Comparison of ENCODE assay signal across 11 cellular contexts in the genomic region with DNA sequence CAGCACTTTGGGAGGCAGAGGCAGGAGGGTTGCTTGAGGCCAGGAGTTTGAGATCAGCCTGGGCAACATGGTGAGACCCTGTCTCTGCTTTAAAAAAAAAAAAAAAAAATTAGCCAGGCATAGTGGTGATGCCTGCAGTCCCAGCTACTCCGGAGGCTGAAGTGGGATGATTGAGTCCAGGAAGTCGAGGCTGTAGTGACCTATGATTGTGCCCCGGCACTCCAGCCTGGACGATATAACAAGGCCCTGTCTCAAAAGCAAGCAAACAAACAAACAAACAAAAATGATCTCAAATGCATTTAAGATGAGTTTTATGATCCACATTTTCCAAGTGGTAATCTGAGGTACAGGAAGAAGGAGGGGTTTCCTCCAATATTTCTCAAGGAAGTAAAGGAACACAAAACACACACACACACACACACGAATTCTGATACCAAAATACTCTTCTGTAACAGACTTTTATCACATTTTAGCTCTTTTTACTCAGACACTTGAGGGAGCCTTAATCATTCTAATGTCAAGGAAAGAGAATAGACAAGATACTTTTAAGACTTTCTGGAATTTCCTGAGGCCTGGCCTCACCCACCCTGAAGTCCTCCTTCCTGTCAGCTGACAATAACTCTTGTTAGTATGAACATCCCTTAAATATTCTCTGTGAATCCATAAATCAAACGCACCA. TPM values are rescaled to one million over a fixed set of nuclear protein-coding genes. Genes with fewer than 3 reads are reported as not detected.
DNase-seq lines count a peak whose midpoint lies in the region; ATAC-seq, FAIRE-seq and TF ChIP-seq lines count a peak whose summit lies in the region.
"Had no signal": no experiment of that assay in that cellular context is flagged by ENCODE, and none has a peak within 500 bp of the region (broad histone marks: within the 10 kb centered on the region; RNA-seq: fewer than 3 reads in every experiment).

No MANE protein-coding gene starts in this region.

- H3K9ac ChIP-seq in skeletal muscle satellite cell (ENCODE audit: low read depth, low read length): peak overlapping the region; percentile 67

- no peaks in the 10 kb centered on the region for H3K9me3 Mint-ChIP-seq in activated CD4-positive, alpha-beta memory T cell treated with anti-CD3 and anti-CD28 coated beads, Interleukin-2, amount 10 ng/mL, durations not matched to agents 7 days and 5 days

- peaks cover 30% of the 10 kb centered on the region for H3K36me3 Mint-ChIP-seq in activated CD4-positive, alpha-beta memory T cell treated with anti-CD3 and anti-CD28 coated beads, Interleukin-2, amount 10 ng/mL, durations not matched to agents 7 days and 5 days (ENCODE audit: low read depth)

- H3K27ac ChIP-seq in gastroesophageal sphincter: peak overlapping the region in 3 of 4 donors; percentile 40 to 51 (median 40)

- H3K4me3 ChIP-seq in gastroesophageal sphincter (no peak overlapping the region), skeletal muscle satellite cell (ENCODE audit: low read length) (no peak overlapping the region)

- CTCF ChIA-PET in activated CD4-positive, alpha-beta memory T cell treated with anti-CD3 and anti-CD28 coated beads, Interleukin-2, amount 10 ng/mL, durations not matched to agents 7 days and 5 days (lab: Charles Lee): interaction anchor here (0.5 to 2.5 kb wide), 9 partner anchors 10 to 1120 kb away, joined by 3 to 17 read pairs (median 5); a partner anchor contains a TSS

- TF ChIP-seq CTCF in gastroesophageal sphincter (IDR thresholded peaks at IDR 0.05): no peak

- peak; percentile 65 for DNase-seq in HCEC 1CT
- no peak for DNase-seq in activated CD4-positive, alpha-beta memory T cell treated with anti-CD3 and anti-CD28 coated beads, Interleukin-2, amount 10 ng/mL, durations not matched to agents 7 days and 5 days
- no peak for DNase-seq in RCC 7860 (ENCODE audit: low spot score)
- no peak for DNase-seq in NCI-H146 treated with DMSO at 0.1 percent for 48 hours (lab: John Stamatoyannopoulos, UW; ENCODE audit: unreplicated experiment)
- DNase-seq: activated B cell treated with CpG ODN at 0.5 μM for 24 hours, NCI-H1092 treated with DMSO at 0.1 percent for 48 hours, nucleus accumbens had no signal

- no peak for TF ChIP-seq EP300 in gastroesophageal sphincter (IDR thresholded peaks at IDR 0.05)

- peaks cover 0 to 25% (median 0%) of the 10 kb centered on the region in 3 donors for H3K4me1 ChIP-seq in gastroesophageal sphincter
- peaks cover 21% of the 10 kb centered on the region for H3K4me1 ChIP-seq in skeletal muscle satellite cell (ENCODE audit: control insufficient read depth, insufficient read depth, low read length)

- TF ChIP-seq POLR2A in gastroesophageal sphincter (IDR thresholded peaks at IDR 0.05): no peak

- POLR2A ChIA-PET in activated CD4-positive, alpha-beta memory T cell treated with anti-CD3 and anti-CD28 coated beads, Interleukin-2, amount 10 ng/mL, durations not matched to agents 7 days and 5 days (lab: Charles Lee): interaction anchor here (1.0 to 5.5 kb wide), 8 partner anchors 10 to 190 kb away, joined by 3 to 48 read pairs (median 3); a partner anchor contains a TSS

- peak overlapping the region; percentile 17 for H3K4me2 ChIP-seq in skeletal muscle satellite cell (ENCODE audit: low read length)

- H3K9me3 ChIP-seq in gastroesophageal sphincter (no peaks in the 10 kb centered on the region), skeletal muscle satellite cell (replicated peaks; ENCODE audit: low read length) (no peaks in the 10 kb centered on the region)

- peak overlapping the region; percentile 38 for H3K4me3 Mint-ChIP-seq in activated CD4-positive, alpha-beta memory T cell treated with anti-CD3 and anti-CD28 coated beads, Interleukin-2, amount 10 ng/mL, durations not matched to agents 7 days and 5 days
- H3K4me3 Mint-ChIP-seq: activated B cell treated with CpG ODN at 0.5 μM for 24 hours had no signal

- ATAC-seq in gastroesophageal sphincter (peak; percentile 34), HG02588 (IDR thresholded peaks at IDR 0.05; ENCODE audit: unreplicated experiment) (no peak), HG03439 (IDR thresholded peaks at IDR 0.05; ENCODE audit: unreplicated experiment) (no peak)

- H3K36me3 ChIP-seq in gastroesophageal sphincter: peaks cover 0 to 13% of the 10 kb centered on the region in 2 donors
- H3K36me3 ChIP-seq in skeletal muscle satellite cell (ENCODE audit: insufficient read depth, low read length): peaks cover 18% of the 10 kb centered on the region

- WGBS in gastroesophageal sphincter (ENCODE audit: low coverage in 1 of 2), 2 donors: 47 to 60% methylated on average over 6 of the region's 6 CpGs

- H3K27ac Mint-ChIP-seq in activated CD4-positive, alpha-beta memory T cell treated with anti-CD3 and anti-CD28 coated beads, Interleukin-2, amount 10 ng/mL, durations not matched to agents 7 days and 5 days: peak overlapping the region; percentile 87
- H3K27ac Mint-ChIP-seq: activated B cell treated with CpG ODN at 0.5 μM for 24 hours had no signal

- H3K27me3 ChIP-seq in gastroesophageal sphincter: no peaks in the 10 kb centered on the region
- no peaks in the 10 kb centered on the region for H3K27me3 ChIP-seq in skeletal muscle satellite cell (ENCODE audit: control insufficient read depth, insufficient read depth, low read length)

- no peak for FAIRE-seq in RCC 7860 (lab: Jason Lieb, UNC)

- no peaks in the 10 kb centered on the region for H3K27me3 Mint-ChIP-seq in activated CD4-positive, alpha-beta memory T cell treated with anti-CD3 and anti-CD28 coated beads, Interleukin-2, amount 10 ng/mL, durations not matched to agents 7 days and 5 days
- H3K27me3 Mint-ChIP-seq: activated B cell treated with CpG ODN at 0.5 μM for 24 hours had no signal

- peaks cover 51% of the 10 kb centered on the region for H3K4me1 Mint-ChIP-seq in activated CD4-positive, alpha-beta memory T cell treated with anti-CD3 and anti-CD28 coated beads, Interleukin-2, amount 10 ng/mL, durations not matched to agents 7 days and 5 days

RNA-seq across cellular contexts. Expression of a gene that starts 44.4 kb away (rescaled TPM):
- 10 to 100 TPM; 48.4 to 56.3 TPM for total RNA-seq in activated CD4-positive, alpha-beta memory T cell treated with anti-CD3 and anti-CD28 coated beads, Interleukin-2, amount 10 ng/mL, durations not matched to agents 7 days and 5 days
- total RNA-seq in gastroesophageal sphincter: 10 to 100 TPM; 23.4 to 27.9 (median 26.4) TPM
- total RNA-seq in skeletal muscle satellite cell (2012; rRNA removed): 21.3 and 27.3 TPM in 2 replicates
